Comparison of ENCODE assay signal across 26 cellular contexts in genomic region chr13:93259527-93260080, GRCh38. TPM values are rescaled to one million over a fixed set of nuclear protein-coding genes. Genes with fewer than 3 reads are reported as not detected.
A peak's percentile ranks its signal among the peaks of the same experiment; 100 is the strongest.
DNase-seq lines count a peak whose midpoint lies in the region; ATAC-seq, FAIRE-seq and TF ChIP-seq lines count a peak whose summit lies in the region.
"Had no signal": no experiment of that assay in that cellular context is flagged by ENCODE, and none has a peak within 500 bp of the region (broad histone marks: within the 10 kb centered on the region; RNA-seq: fewer than 3 reads in every experiment).

No MANE protein-coding gene starts in this region.

- no peaks in the 10 kb centered on the region for H3K79me2 ChIP-seq in GM23248 (ENCODE audit: insufficient read depth)

- no peaks in the 10 kb centered on the region for H3K27me3 ChIP-seq in GM23248 (replicated peaks; ENCODE audit: insufficient read depth)
- H3K27me3 ChIP-seq in RWPE2 (ENCODE audit: insufficient read depth, poor library complexity, severe bottlenecking) = no peaks in the 10 kb centered on the region

- H3K36me3 ChIP-seq in GM23248 (ENCODE audit: low read depth) = no peaks in the 10 kb centered on the region
- no peaks in the 10 kb centered on the region for H3K36me3 ChIP-seq in RWPE2 (ENCODE audit: low read depth)

- H3K27ac ChIP-seq in GM23248 (no peak overlapping the region), RWPE2 (ENCODE audit: poor library complexity, severe bottlenecking) (peak overlapping the region; percentile 88)
- H3K27ac ChIP-seq: C4-2B, RWPE1 had no signal

- peaks cover 40% of the 10 kb centered on the region for H3F3A ChIP-seq in GM23248 (ENCODE audit: insufficient read depth)

- no peaks in the 10 kb centered on the region for H3K9me2 ChIP-seq in GM23248 (ENCODE audit: insufficient read depth)

- peak; percentile 29 for FAIRE-seq in endometrium (lab: Jason Lieb, UNC)
- peak; percentile 13 for FAIRE-seq in islet of Langerhans (lab: Jason Lieb, UNC)
- FAIRE-seq: G401.6, GM12892 had no signal

- no peak for ATAC-seq in RWPE2 (ENCODE audit: low read depth)
- ATAC-seq: GM23338, HCT116 had no signal

- H2AFZ ChIP-seq in GM23248 = no peak overlapping the region
- H2AFZ ChIP-seq: GM23338 had no signal

- no peaks in the 10 kb centered on the region for H4K20me1 ChIP-seq in GM23248 (ENCODE audit: insufficient read depth)

- TF ChIP-seq CTCF in RWPE2 (IDR thresholded peaks at IDR 0.05; ENCODE audit: poor library complexity, severe bottlenecking) = no peak

- no peak overlapping the region for H3K4me2 ChIP-seq in GM23248 (ENCODE audit: unreplicated experiment)
- H3K4me2 ChIP-seq: GM23338 had no signal

- H3K4me1 ChIP-seq in GM23248 (ENCODE audit: insufficient read depth) (peaks cover 36% of the 10 kb centered on the region), RWPE2 (ENCODE audit: insufficient read depth, poor library complexity, severe bottlenecking) (peaks cover 37% of the 10 kb centered on the region)

- no peak overlapping the region for H3K4me3 ChIP-seq in GM23248
- H3K4me3 ChIP-seq in RWPE2 (ENCODE audit: severe bottlenecking) = no peak overlapping the region
- H3K4me3 ChIP-seq: GM23338 had no signal

- DNase-seq in GM23248 (peak; percentile 38), RWPE2 (ENCODE audit: low spot score) (no peak), ACHN (no peak), NCI-H2196 (lab: John Stamatoyannopoulos, UW; ENCODE audit: unreplicated experiment) (no peak)
- DNase-seq in stimulated activated CD4-positive, alpha-beta T cell treated with anti-CD3 and anti-CD28 coated beads, Interleukin-4, amount 100 ng/mL, for 4 hours = no peak
- DNase-seq: AML-193; Calu3; CD8-positive, alpha-beta memory T cell; DMS153; KBM-7; NCI-H1092 treated with DMSO at 0.1 percent for 48 hours; NCI-H1436 treated with DMSO at 0.1 percent for 48 hours; NCI-H2029; NCI-H226; NCI-H510A treated with DMSO at 0.1 percent for 48 hours; NCI-H774; NK-92 treated with Interleukin-12 subunit alpha and Interleukin-12 subunit beta, amount 100 ng/mL, for 24 hours; SIG-M5 had no signal

- H3K9me3 ChIP-seq in GM23248 (ENCODE audit: low read depth) (no peaks in the 10 kb centered on the region), RWPE2 (ENCODE audit: severe bottlenecking) (peaks cover 4% of the 10 kb centered on the region)

- in situ Hi-C loops in GM23248 (cut with MboI) (no loop called here), ACHN (cut with HindIII; ENCODE audit: low pct_ligation_motif_present, low pct_unique_long_range_greater_than_20kb, low sequenced_read_pairs) (no loop called here)

- no peak overlapping the region for H3K9ac ChIP-seq in GM23248

RNA-seq across cellular contexts. Expression of gene GPC6, which starts 33.0 kb away (rescaled TPM):
- total RNA-seq in GM23248 (2014; rRNA removed; shearing (Covaris generic)) = 20.8 and 22.6 TPM in 2 replicates
- 13.8 and 14.4 TPM in 2 replicates for polyA plus RNA-seq in GM23248 (2016; fragmentation: Nextera tagmentation; extraction: Ambion mirVana)
- total RNA-seq: Calu3; CD8-positive, alpha-beta memory T cell had no signal
- polyA plus RNA-seq: CD8-positive, alpha-beta memory T cell had no signal
